In the genomic region with DNA sequence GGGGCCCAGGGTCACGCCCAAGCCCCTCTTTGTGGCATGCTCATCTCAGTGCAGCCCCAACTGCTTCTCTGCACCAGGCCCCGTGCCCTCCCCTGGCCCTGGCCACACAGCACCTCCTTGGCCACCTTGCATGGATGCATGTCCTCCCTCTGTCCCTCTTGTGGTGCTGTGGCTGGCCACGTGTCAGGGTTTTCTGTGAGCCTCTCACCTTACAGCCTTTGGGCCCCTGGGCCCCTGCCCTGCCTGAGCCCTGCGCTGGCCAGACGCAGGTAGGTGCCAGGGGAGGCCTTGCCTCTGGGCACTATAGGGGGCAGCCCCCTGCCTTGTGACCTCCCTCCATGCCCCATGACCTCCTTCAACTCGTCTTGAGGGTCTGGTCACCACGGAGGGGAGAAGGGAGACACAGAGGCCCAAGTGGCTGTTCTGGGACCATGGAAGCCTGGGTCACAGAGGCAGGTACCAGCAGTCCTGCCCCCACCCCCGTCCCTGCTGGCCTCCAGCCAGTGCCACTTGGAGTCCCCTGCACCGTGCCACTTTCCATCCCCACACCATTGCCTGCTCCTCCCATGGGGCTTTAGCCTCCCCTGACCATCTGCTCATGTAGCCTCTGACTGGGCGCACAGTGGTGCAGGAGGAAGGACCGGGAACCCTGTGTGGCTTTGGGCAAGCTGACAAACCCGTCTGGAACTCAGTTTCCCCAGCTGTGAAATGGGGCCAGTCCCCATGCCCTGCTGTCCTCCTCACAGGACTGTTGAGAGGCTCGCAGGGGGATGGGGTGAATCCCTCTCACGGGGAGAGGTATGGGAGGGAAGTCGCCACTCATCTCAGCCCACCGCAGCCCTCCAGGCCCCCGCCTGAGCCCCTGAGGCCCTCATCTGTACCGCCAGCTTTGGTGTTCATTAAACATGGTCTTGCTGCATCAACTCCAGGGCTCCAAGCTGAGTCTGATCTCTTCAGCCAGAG, we compare ENCODE assay signal across 13 cellular contexts. TPM values are rescaled to one million over a fixed set of nuclear protein-coding genes. Genes with fewer than 3 reads are reported as not detected.
DNase-seq lines count a peak whose midpoint lies in the region; ATAC-seq and TF ChIP-seq lines count a peak whose summit lies in the region.
"Had no signal": no experiment of that assay in that cellular context is flagged by ENCODE, and none has a peak within 500 bp of the region (broad histone marks: within the 10 kb centered on the region; RNA-seq: fewer than 3 reads in every experiment).

No MANE protein-coding gene starts in this region.

- peaks cover 6% of the 10 kb centered on the region; the same call in 1 of the 3 replicates for H3K36me3 Mint-ChIP-seq in GM23338 (ENCODE audit: low read depth)

- H3K27me3 Mint-ChIP-seq in GM23338 (ENCODE audit: insufficient read depth, low read depth, poor library complexity) = peaks cover 5% of the 10 kb centered on the region
- no peaks in the 10 kb centered on the region for H3K27me3 Mint-ChIP-seq in stimulated activated naive CD8-positive, alpha-beta T cell treated with anti-CD3 and anti-CD28 coated beads, Interleukin-15, amount 100 ng/mL, for 72 hours
- H3K27me3 Mint-ChIP-seq: activated T-helper 17 cell treated with anti-CD3 and anti-CD28 coated beads, Interleukin-2, amount 50 U/mL, for 72 hours had no signal

- ATAC-seq in GM23338 = no peak
- ATAC-seq in GM19467 (IDR thresholded peaks at IDR 0.05; ENCODE audit: unreplicated experiment) = no peak
- ATAC-seq in stimulated activated naive CD8-positive, alpha-beta T cell treated with anti-CD3 and anti-CD28 coated beads, Interleukin-15, amount 100 ng/mL, for 72 hours = no peak
- ATAC-seq in HG03139 (IDR thresholded peaks at IDR 0.05; ENCODE audit: unreplicated experiment) = no peak

- DNase-seq in GM23338 (ENCODE audit: low spot score) (no peak), WERI-Rb-1 (no peak), smooth muscle cell (lab: John Stamatoyannopoulos, UW; ENCODE audit: unreplicated experiment) (no peak), A172 (ENCODE audit: low spot score) (no peak)
- DNase-seq in stimulated activated naive CD8-positive, alpha-beta T cell treated with anti-CD3 and anti-CD28 coated beads, Interleukin-15, amount 100 ng/mL, for 72 hours = no peak

- peaks cover 5% of the 10 kb centered on the region for H3K4me1 Mint-ChIP-seq in GM23338
- H3K4me1 Mint-ChIP-seq in stimulated activated naive CD8-positive, alpha-beta T cell treated with anti-CD3 and anti-CD28 coated beads, Interleukin-15, amount 100 ng/mL, for 72 hours = peaks cover 5% of the 10 kb centered on the region
- H3K4me1 Mint-ChIP-seq: activated T-helper 17 cell treated with anti-CD3 and anti-CD28 coated beads, Interleukin-2, amount 50 U/mL, for 72 hours had no signal

- TF ChIP-seq CTCF in GM23338 (conservative IDR thresholded peaks at IDR 0.05; ENCODE audit: low read depth in 2 of 2) (no peak), WERI-Rb-1 (IDR thresholded peaks at IDR 0.05; ENCODE audit: low read depth, low read length) (no peak), smooth muscle cell (IDR thresholded peaks at IDR 0.05; ENCODE audit: borderline replicate concordance, insufficient read depth, poor library complexity, severe bottlenecking) (no peak)

- H3K4me3 Mint-ChIP-seq in GM23338 = peak overlapping the region; percentile 50; the same call in 2 of the 3 replicates
- H3K4me3 Mint-ChIP-seq in stimulated activated naive CD8-positive, alpha-beta T cell treated with anti-CD3 and anti-CD28 coated beads, Interleukin-15, amount 100 ng/mL, for 72 hours = no peak overlapping the region
- H3K4me3 Mint-ChIP-seq: activated CD8-positive, alpha-beta T cell treated with anti-CD3 and anti-CD28 coated beads, Interleukin-2, amount 10 ng/mL, durations not matched to agents 7 days and 5 days; activated T-helper 17 cell treated with anti-CD3 and anti-CD28 coated beads, Interleukin-2, amount 50 U/mL, for 72 hours had no signal

- no peaks in the 10 kb centered on the region; the same call in 1 of the 2 replicates for H4K20me1 ChIP-seq in GM23338 (replicated peaks; ENCODE audit: insufficient read depth)
- H4K20me1 ChIP-seq in smooth muscle cell (ENCODE audit: low read depth) = no peaks in the 10 kb centered on the region

- H3K9ac ChIP-seq in iPS-15b (ENCODE audit: low read depth, low read length) (peak overlapping the region; percentile 54), smooth muscle cell (ENCODE audit: low read depth) (no peak overlapping the region)

- H3K4me1 ChIP-seq in GM23338 (ENCODE audit: insufficient read depth) = peaks cover 7% of the 10 kb centered on the region; the same call in 1 of the 2 replicates
- H3K4me1 ChIP-seq in iPS-15b (ENCODE audit: control insufficient read depth, insufficient read depth, low read length) = peaks cover 8% of the 10 kb centered on the region
- no peaks in the 10 kb centered on the region for H3K4me1 ChIP-seq in smooth muscle cell (ENCODE audit: low read depth)

- no peaks in the 10 kb centered on the region for H3K27me3 ChIP-seq in GM23338 (ENCODE audit: insufficient read depth)
- no peaks in the 10 kb centered on the region for H3K27me3 ChIP-seq in WERI-Rb-1 (ENCODE audit: insufficient read depth, low read depth, severe bottlenecking)
- no peaks in the 10 kb centered on the region for H3K27me3 ChIP-seq in iPS-15b (ENCODE audit: control insufficient read depth, insufficient read depth, low read length)
- no peaks in the 10 kb centered on the region for H3K27me3 ChIP-seq in smooth muscle cell (ENCODE audit: low read depth)
- H3K27me3 ChIP-seq: ascending aorta had no signal

- H3K27ac Mint-ChIP-seq in GM23338 = no peak overlapping the region
- H3K27ac Mint-ChIP-seq in stimulated activated naive CD8-positive, alpha-beta T cell treated with anti-CD3 and anti-CD28 coated beads, Interleukin-15, amount 100 ng/mL, for 72 hours = no peak overlapping the region
- H3K27ac Mint-ChIP-seq: activated CD8-positive, alpha-beta T cell treated with anti-CD3 and anti-CD28 coated beads, Interleukin-2, amount 10 ng/mL, durations not matched to agents 7 days and 5 days; activated T-helper 17 cell treated with anti-CD3 and anti-CD28 coated beads, Interleukin-2, amount 50 U/mL, for 72 hours had no signal

- H2AFZ ChIP-seq in GM23338 = peak overlapping the region; percentile 92; the same call in 1 of the 2 replicates
- no peak overlapping the region for H2AFZ ChIP-seq in smooth muscle cell (ENCODE audit: low read depth)

- H3K79me2 ChIP-seq in GM23338 (replicated peaks; ENCODE audit: insufficient read depth) (no peaks in the 10 kb centered on the region), smooth muscle cell (ENCODE audit: low read depth) (no peaks in the 10 kb centered on the region)

- no peaks in the 10 kb centered on the region for H3K9me3 Mint-ChIP-seq in GM23338
- no peaks in the 10 kb centered on the region for H3K9me3 Mint-ChIP-seq in stimulated activated naive CD8-positive, alpha-beta T cell treated with anti-CD3 and anti-CD28 coated beads, Interleukin-15, amount 100 ng/mL, for 72 hours
- H3K9me3 Mint-ChIP-seq: activated T-helper 17 cell treated with anti-CD3 and anti-CD28 coated beads, Interleukin-2, amount 50 U/mL, for 72 hours; neural crest cell had no signal

- H3K9me2 ChIP-seq in GM23338 (ENCODE audit: insufficient read depth) = no peaks in the 10 kb centered on the region

- H3K4me3 ChIP-seq in GM23338 (peak overlapping the region; percentile 69; the same call in 1 of the 2 replicates), WERI-Rb-1 (ENCODE audit: low read depth, low read length) (no peak overlapping the region), iPS-15b (ENCODE audit: low read depth, low read length) (peak overlapping the region; percentile 22), smooth muscle cell (no peak overlapping the region)

- H3K36me3 ChIP-seq in GM23338 (ENCODE audit: insufficient read depth) (no peaks in the 10 kb centered on the region), WERI-Rb-1 (peaks cover 34% of the 10 kb centered on the region), iPS-15b (ENCODE audit: control insufficient read depth, insufficient read depth, low read length) (peaks cover 15% of the 10 kb centered on the region), smooth muscle cell (ENCODE audit: low read depth) (no peaks in the 10 kb centered on the region)
- H3K36me3 ChIP-seq: ascending aorta had no signal

- H3K27ac ChIP-seq in GM23338 (ENCODE audit: low read depth) (no peak overlapping the region), WERI-Rb-1 (peak overlapping the region; percentile 66), smooth muscle cell (ENCODE audit: low read depth) (peak overlapping the region; percentile 52)
- H3K27ac ChIP-seq: ascending aorta had no signal

- H3K4me2 ChIP-seq in GM23338 (peak overlapping the region; percentile 88), smooth muscle cell (peak overlapping the region; percentile 72)

- 84% methylated on average over 18 of the region's 18 CpGs for WGBS in smooth muscle cell (ENCODE audit: low lambda C conversion rate)

- H3F3A ChIP-seq in GM23338 (replicated peaks; ENCODE audit: low read depth) (peaks cover 4% of the 10 kb centered on the region; the same call in 1 of the 2 replicates), smooth muscle cell (ENCODE audit: low read depth) (peaks cover 5% of the 10 kb centered on the region)

- H3K9me3 ChIP-seq in WERI-Rb-1 (ENCODE audit: severe bottlenecking) (no peaks in the 10 kb centered on the region), iPS-15b (ENCODE audit: control insufficient read depth, insufficient read depth, low read length) (no peaks in the 10 kb centered on the region), smooth muscle cell (replicated peaks; ENCODE audit: low read depth) (no peaks in the 10 kb centered on the region)
- H3K9me3 ChIP-seq: ascending aorta had no signal

RNA-seq across cellular contexts. Expression of gene ATP6V0C, which starts 11.5 kb away (rescaled TPM):
- 98.2 and 109 TPM in 2 replicates for total RNA-seq in GM23338 (2014; rRNA removed; shearing (Covaris generic))
- 154 and 162 TPM in 2 replicates for polyA plus RNA-seq in GM23338 (2016; fragmentation: Nextera tagmentation; extraction: Ambion mirVana)
- total RNA-seq in smooth muscle cell = 50.5 and 99.2 TPM in 2 replicates
- 207 and 265 TPM in 2 replicates for polyA plus RNA-seq in smooth muscle cell
- total RNA-seq in A172 (2014; rRNA removed; shearing (Covaris generic)) = 24.7 and 51.1 TPM in 2 replicates

RNA-seq across cellular contexts. Expression of gene AMDHD2, which starts 18.0 kb away (rescaled TPM):
- total RNA-seq in GM23338 (2014; rRNA removed; shearing (Covaris generic)) = 62.1 and 68.1 TPM in 2 replicates
- polyA plus RNA-seq in GM23338 (2016; fragmentation: Nextera tagmentation; extraction: Ambion mirVana) = 12.2 and 20.2 TPM in 2 replicates
- 12.0 and 15.7 TPM in 2 replicates for total RNA-seq in smooth muscle cell
- 14.2 and 20.8 TPM in 2 replicates for polyA plus RNA-seq in smooth muscle cell
- total RNA-seq in A172 (2014; rRNA removed; shearing (Covaris generic)) = 71.3 and 76.8 TPM in 2 replicates

RNA-seq across cellular contexts. Expression of gene TBC1D24, which starts 27.3 kb away (rescaled TPM):
- total RNA-seq in GM23338 (2014; rRNA removed; shearing (Covaris generic)) = 19.3 and 21.0 TPM in 2 replicates
- polyA plus RNA-seq in GM23338 (2016; fragmentation: Nextera tagmentation; extraction: Ambion mirVana) = 5.4 and 6.1 TPM in 2 replicates
- 5.1 and 9.2 TPM in 2 replicates for total RNA-seq in smooth muscle cell
- 4.9 and 5.5 TPM in 2 replicates for polyA plus RNA-seq in smooth muscle cell
- 8.6 and 18.0 TPM in 2 replicates for total RNA-seq in A172 (2014; rRNA removed; shearing (Covaris generic))

RNA-seq across cellular contexts. Expression of gene CEMP1, which starts 29.0 kb away (rescaled TPM):
- 0.31 TPM in 1 of 2 replicates, not detected in the other for total RNA-seq in GM23338 (2014; rRNA removed; shearing (Covaris generic))
- polyA plus RNA-seq in GM23338 (2016; fragmentation: Nextera tagmentation; extraction: Ambion mirVana) = 7.5 and 10.1 TPM in 2 replicates
- not detected in 2 replicates for total RNA-seq in smooth muscle cell
- polyA plus RNA-seq in smooth muscle cell = 1.7 and 5.1 TPM in 2 replicates
- not detected in 2 replicates for total RNA-seq in A172 (2014; rRNA removed; shearing (Covaris generic))
- total RNA-seq: activated CD8-positive, alpha-beta T cell treated with anti-CD3 and anti-CD28 coated beads, Interleukin-2, amount 10 ng/mL, durations not matched to agents 7 days and 5 days; activated T-helper 17 cell treated with anti-CD3 and anti-CD28 coated beads, Interleukin-2, amount 50 U/mL, for 72 hours; ascending aorta; neural crest cell; skeletal muscle tissue had no signal

RNA-seq across cellular contexts. Expression of gene NTN3, which starts 31.1 kb away (rescaled TPM):
- 1.7 and 3.0 TPM in 2 replicates for total RNA-seq in GM23338 (2014; rRNA removed; shearing (Covaris generic))
- polyA plus RNA-seq in GM23338 (2016; fragmentation: Nextera tagmentation; extraction: Ambion mirVana) = 0.10 TPM in 1 of 2 replicates, not detected in the other
- total RNA-seq in smooth muscle cell = 0.18 and 5.2 TPM in 2 replicates
- 0.23 and 0.57 TPM in 2 replicates for polyA plus RNA-seq in smooth muscle cell
- total RNA-seq in A172 (2014; rRNA removed; shearing (Covaris generic)) = 0.12 TPM in 1 of 2 replicates, not detected in the other
- total RNA-seq: ascending aorta had no signal

Comparison
In these comparisons a context has a peak if more than half of its experiments do, and no peak if none do; other contexts are left out.
1. H3K4me3 ChIP-seq: peak in GM23338 (single experiment) and iPS-15b (single experiment); none in WERI-Rb-1 (single experiment) and smooth muscle cell (single experiment).